In genomic region chr16:11139624-11140375, GRCh38 we compare ENCODE assay signal across 1 cellular context.
TF ChIP-seq lines count a peak whose summit lies in the region.

No MANE protein-coding gene starts in this region.

TF ChIP-seq in WTC11, 78 proteins besides CTCF, POLR2A, EP300 and RAD21 (continued from another document):
- TF ChIP-seq MLX (CRISPR knock-in tag; IDR thresholded peaks at IDR 0.05): no peak
- no peak for TF ChIP-seq SMAD3 (CRISPR knock-in tag; IDR thresholded peaks at IDR 0.05; ENCODE audit: borderline replicate concordance)
- TF ChIP-seq ZNF396 (CRISPR knock-in tag; IDR thresholded peaks at IDR 0.05; ENCODE audit: borderline replicate concordance): no peak
- TF ChIP-seq JAZF1 (CRISPR knock-in tag; IDR thresholded peaks at IDR 0.05): no peak
- no peak for TF ChIP-seq KAT7 (CRISPR knock-in tag; IDR thresholded peaks at IDR 0.05; ENCODE audit: borderline replicate concordance)
- TF ChIP-seq CREB1 (CRISPR knock-in tag; IDR thresholded peaks at IDR 0.05): no peak
- no peak for TF ChIP-seq TP53 (CRISPR knock-in tag; IDR thresholded peaks at IDR 0.05)
- no peak for TF ChIP-seq ZNF671 (CRISPR knock-in tag; IDR thresholded peaks at IDR 0.05)
- TF ChIP-seq E2F5 (CRISPR knock-in tag; IDR thresholded peaks at IDR 0.05): no peak
- no peak for TF ChIP-seq E2F1 (CRISPR knock-in tag; IDR thresholded peaks at IDR 0.05)
